In the genomic region with DNA sequence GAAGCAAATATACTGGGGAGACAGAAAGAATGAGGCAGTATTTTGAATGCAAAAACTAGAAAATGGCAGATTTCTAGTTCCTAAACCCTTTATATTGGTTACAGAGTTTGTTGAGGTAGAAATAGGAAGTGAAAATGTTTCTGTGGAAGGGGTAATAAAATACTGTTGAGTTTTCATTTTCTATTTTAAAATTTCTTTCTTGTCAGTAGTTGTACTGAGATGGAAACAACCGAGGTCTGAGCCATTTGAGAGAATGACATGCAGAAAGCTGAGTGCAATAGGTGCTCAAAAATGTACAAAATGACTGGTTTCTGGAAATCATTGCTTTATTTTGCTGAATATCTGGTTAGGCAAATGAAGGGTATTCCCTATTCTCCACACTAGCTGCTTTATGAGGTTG, we compare ENCODE assay signal across 14 cellular contexts.
A peak's percentile ranks its signal among the peaks of the same experiment; 100 is the strongest.
DNase-seq lines count a peak whose midpoint lies in the region; ATAC-seq and TF ChIP-seq lines count a peak whose summit lies in the region.
"Had no signal": no experiment of that assay in that cellular context is flagged by ENCODE, and none has a peak within 500 bp of the region (broad histone marks: within the 10 kb centered on the region; RNA-seq: fewer than 3 reads in every experiment).

No MANE protein-coding gene starts in this region.

- intact Hi-C loops in sciatic nerve (cut with DNase I) = no loop called here

- peak; percentile 20 for DNase-seq in GM13977 (ENCODE audit: low spot score)
- DNase-seq in sciatic nerve (ENCODE audit: low spot score) = no peak
- DNase-seq in stimulated activated CD4-positive, alpha-beta T cell treated with anti-CD3 and anti-CD28 coated beads, Interleukin-4, amount 100 ng/mL, for 1 hour = no peak
- DNase-seq in stimulated activated CD4-positive, alpha-beta T cell treated with anti-CD3 and anti-CD28 coated beads, Interleukin-2, amount 100 ng/mL, for 24 hours = no peak
- DNase-seq in NCI-H446 (lab: John Stamatoyannopoulos, UW) = no peak
- DNase-seq: activated CD8-positive, alpha-beta memory T cell treated with anti-CD3 and anti-CD28 coated beads for 24 hours; foreskin melanocyte; HCEC 1CT; left cardiac atrium; stimulated activated CD4-positive, alpha-beta T cell treated with anti-CD3 and anti-CD28 coated beads, Interleukin-12 subunit alpha, Interleukin-12 subunit beta, amount 100 ng/mL, for 4 hours had no signal

- ATAC-seq in GM19452 (IDR thresholded peaks at IDR 0.05; ENCODE audit: unreplicated experiment) = peak; percentile 92
- peak; percentile 98 for ATAC-seq in HG02840 (IDR thresholded peaks at IDR 0.05; ENCODE audit: low FRiP score, unreplicated experiment)
- ATAC-seq in HG03457 (IDR thresholded peaks at IDR 0.05; ENCODE audit: unreplicated experiment) = peak; percentile 97
- ATAC-seq in sciatic nerve = no peak
- ATAC-seq: left cardiac atrium; stimulated activated effector memory CD8-positive, alpha-beta T cell treated with anti-CD3 and anti-CD28 coated beads, Interleukin-12 subunit alpha, Interleukin-12 subunit beta, amount 100 ng/mL, for 72 hours had no signal

- no peak for TF ChIP-seq CTCF in GM13977 (IDR thresholded peaks at IDR 0.05; ENCODE audit: extremely low read depth, insufficient read depth, missing control alignments)

- in situ Hi-C loops in GM13977 (cut with MboI; ENCODE audit: low pct_unique_long_range_greater_than_20kb, low sequenced_read_pairs, unreplicated experiment) = no loop called here
